In genomic region chr5:180830253-180831138, GRCh38 we compare ENCODE assay signal across 8 cellular contexts. TPM values are rescaled to one million over a fixed set of nuclear protein-coding genes. Genes with fewer than 3 reads are reported as not detected.
DNase-seq lines count a peak whose midpoint lies in the region; FAIRE-seq and TF ChIP-seq lines count a peak whose summit lies in the region.

No MANE protein-coding gene starts in this region.

- no peak for TF ChIP-seq CTCF in HFFc6 (IDR thresholded peaks at IDR 0.05)

- TF ChIP-seq POLR2A in GM12892 (IDR thresholded peaks at IDR 0.05; ENCODE audit: low read depth, low read length): peak; percentile 70

- H3K36me3 Mint-ChIP-seq in HFFc6 (ENCODE audit: low read depth): peaks cover 37% of the 10 kb centered on the region
- peaks cover 37% of the 10 kb centered on the region for H3K36me3 Mint-ChIP-seq in activated CD4-positive, alpha-beta memory T cell treated with anti-CD3 and anti-CD28 coated beads for 36 hours

- peak overlapping the region; percentile 95 for H3K27ac Mint-ChIP-seq in HFFc6
- peak overlapping the region; percentile 99 for H3K27ac Mint-ChIP-seq in activated CD4-positive, alpha-beta memory T cell treated with anti-CD3 and anti-CD28 coated beads for 36 hours

- CTCF ChIA-PET in activated CD4-positive, alpha-beta memory T cell treated with anti-CD3 and anti-CD28 coated beads for 36 hours (lab: Charles Lee): interaction anchor here (0.6 to 4.0 kb wide), 16 partner anchors 9 to 361 kb away, joined by 3 to 32 read pairs (median 4); partner anchors contain the start of gene MGAT1

- DNase-seq in GM12892 (ENCODE audit: insufficient read length): peak; percentile 51
- peak; percentile 50 for DNase-seq in HFFc6
- DNase-seq in NCI-H2029 treated with DMSO at 0.1 percent for 48 hours (lab: John Stamatoyannopoulos, UW): peak; percentile 26
- DNase-seq in activated CD4-positive, alpha-beta memory T cell treated with anti-CD3 and anti-CD28 coated beads for 36 hours: peak; percentile 78
- DNase-seq in effector CD8-positive, alpha-beta T cell (lab: John Stamatoyannopoulos, UW): peak; percentile 53
- DNase-seq in midbrain (lab: John Stamatoyannopoulos, UW): peak; percentile 67
- DNase-seq in stimulated activated CD8-positive, alpha-beta memory T cell treated with anti-CD3 and anti-CD28 coated beads, Interleukin-4, amount 100 ng/mL, for 24 hours (ENCODE audit: low read depth): peak; percentile 61
- no peak for DNase-seq in DMS114 treated with DMSO at 0.1 percent for 48 hours (lab: John Stamatoyannopoulos, UW; ENCODE audit: unreplicated experiment)

- H3K27me3 Mint-ChIP-seq in HFFc6 (ENCODE audit: insufficient read depth): peaks cover 6% of the 10 kb centered on the region
- H3K27me3 Mint-ChIP-seq in activated CD4-positive, alpha-beta memory T cell treated with anti-CD3 and anti-CD28 coated beads for 36 hours: no peaks in the 10 kb centered on the region

- peaks cover 18% of the 10 kb centered on the region for H3K9me3 Mint-ChIP-seq in HFFc6
- peaks cover 7% of the 10 kb centered on the region for H3K9me3 Mint-ChIP-seq in activated CD4-positive, alpha-beta memory T cell treated with anti-CD3 and anti-CD28 coated beads for 36 hours

- peaks cover 38% of the 10 kb centered on the region for H3K4me1 Mint-ChIP-seq in HFFc6 (ENCODE audit: low read depth)
- peaks cover 48% of the 10 kb centered on the region for H3K4me1 Mint-ChIP-seq in activated CD4-positive, alpha-beta memory T cell treated with anti-CD3 and anti-CD28 coated beads for 36 hours (ENCODE audit: low read depth)

- peak; percentile 89 for FAIRE-seq in GM12892 (lab: Jason Lieb, UNC)

- intact Hi-C loops in activated CD4-positive, alpha-beta memory T cell treated with anti-CD3 and anti-CD28 coated beads for 36 hours (cut with micrococcal nuclease): loop anchor here (1.0 kb wide), 1 partner anchor 30 kb away; no protein-coding TSS in a partner anchor

- peak overlapping the region; percentile 97 for H3K4me3 Mint-ChIP-seq in HFFc6
- peak overlapping the region; percentile 99 for H3K4me3 Mint-ChIP-seq in activated CD4-positive, alpha-beta memory T cell treated with anti-CD3 and anti-CD28 coated beads for 36 hours

- POLR2A ChIA-PET in activated CD4-positive, alpha-beta memory T cell treated with anti-CD3 and anti-CD28 coated beads for 36 hours (lab: Charles Lee): interaction anchor here (0.6 to 4.4 kb wide), 10 partner anchors 14 to 431 kb away, joined by 3 to 44 read pairs (median 6); partner anchors contain the start of genes MGAT1, TRIM52 and ZFP62

RNA-seq across cellular contexts. Expression of gene MGAT1, which starts 27.9 kb away (rescaled TPM):
- 40.5 TPM for polyA plus RNA-seq in GM12892 (2012; ENCODE audit: missing spikeins)
- 100 to 1,000 TPM; 188 to 220 (median 206) TPM for total RNA-seq in HFFc6 (2021; fragmentation: NEBNext Ultra II Directional; extraction: Animal tissue kit (Norgen Biotek cat#: 25700))
- total RNA-seq in activated CD4-positive, alpha-beta memory T cell treated with anti-CD3 and anti-CD28 coated beads for 36 hours: 100 to 1,000 TPM; 101 to 106 TPM

RNA-seq across cellular contexts. Expression of gene ZFP62, which starts 30.6 kb away (rescaled TPM):
- polyA plus RNA-seq in GM12892 (2012; ENCODE audit: missing spikeins): 19.4 TPM
- total RNA-seq in HFFc6 (2021; fragmentation: NEBNext Ultra II Directional; extraction: Animal tissue kit (Norgen Biotek cat#: 25700)): 10 to 100 TPM in 4 of 6 experiments, 1 to 10 TPM in 2; 9.6 to 12.1 (median 10.2) TPM
- total RNA-seq in activated CD4-positive, alpha-beta memory T cell treated with anti-CD3 and anti-CD28 coated beads for 36 hours: 10 to 100 TPM; 17.9 to 20.5 TPM
